In the genomic region with DNA sequence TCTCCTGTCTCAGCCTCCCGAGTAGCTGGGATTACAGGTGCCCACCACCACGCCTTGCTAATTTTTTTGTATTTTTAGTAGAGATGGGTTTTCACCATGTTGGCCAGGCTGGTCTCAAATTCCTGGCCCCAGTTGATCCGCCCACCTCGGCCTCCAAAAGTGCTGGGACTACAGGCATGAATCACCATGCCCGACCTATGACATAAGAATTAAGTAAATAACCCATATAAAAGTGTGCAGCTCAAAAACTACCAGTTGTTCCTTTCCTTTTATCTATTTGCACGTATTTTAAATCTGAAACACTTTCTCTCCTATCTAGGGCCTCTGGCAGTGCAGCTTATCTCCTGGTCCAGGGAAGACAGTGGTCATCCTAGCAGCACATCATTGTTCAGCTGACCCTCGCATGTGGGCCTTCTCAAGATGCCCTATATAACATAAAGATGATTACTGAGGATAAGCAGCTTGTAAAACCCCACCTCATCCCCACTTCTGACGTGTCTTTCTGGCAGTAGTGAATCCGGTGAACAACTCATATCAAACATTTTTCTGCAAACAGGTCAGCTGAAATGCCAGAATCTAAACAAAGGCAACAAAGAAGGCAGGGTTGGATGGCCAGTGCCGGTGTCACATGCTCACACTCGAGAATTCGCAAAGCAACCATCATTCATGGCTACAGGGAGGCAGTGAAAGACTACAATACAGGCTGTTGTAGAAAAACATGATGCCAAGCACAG, we compare ENCODE assay signal across 10 cellular contexts. TPM values are rescaled to one million over a fixed set of nuclear protein-coding genes. Genes with fewer than 3 reads are reported as not detected.
A peak's percentile ranks its signal among the peaks of the same experiment; 100 is the strongest.
DNase-seq lines count a peak whose midpoint lies in the region; ATAC-seq and TF ChIP-seq lines count a peak whose summit lies in the region.
"Had no signal": no experiment of that assay in that cellular context is flagged by ENCODE, and none has a peak within 500 bp of the region (broad histone marks: within the 10 kb centered on the region; RNA-seq: fewer than 3 reads in every experiment).

No MANE protein-coding gene starts in this region.

- no peaks in the 10 kb centered on the region for H3K27me3 Mint-ChIP-seq in H9 (ENCODE audit: low read depth)

- H3K14ac ChIP-seq in H9 (ENCODE audit: insufficient read depth, low read length), result no peak overlapping the region

- H3K23me2 ChIP-seq in H9 (ENCODE audit: insufficient read length, low read depth, low read length, poor library complexity, severe bottlenecking), result no peaks in the 10 kb centered on the region

- no peaks in the 10 kb centered on the region for H3K79me2 ChIP-seq in MM.1S (ENCODE audit: low read length)
- H3K79me2 ChIP-seq in H9 (ENCODE audit: insufficient read depth, low read length), result no peaks in the 10 kb centered on the region
- no peaks in the 10 kb centered on the region for H3K79me2 ChIP-seq in hepatocyte

- no peaks in the 10 kb centered on the region for H3F3A ChIP-seq in MM.1S (ENCODE audit: insufficient read depth, low read length)

- H3K27ac Mint-ChIP-seq in H9, result peak overlapping the region in 1 of 3 experiments; percentile 1; a peak in 1 of 7 replicates

- H3K56ac ChIP-seq in H9 (ENCODE audit: insufficient read length, low read depth, low read length), result no peak overlapping the region

- H3K4ac ChIP-seq in H9 (ENCODE audit: low read depth, low read length), result no peak overlapping the region

- H3K9me3 Mint-ChIP-seq in H9, result no peaks in the 10 kb centered on the region

- DNase-seq in EL (peak; percentile 87), RWPE2 (ENCODE audit: low spot score) (no peak), epithelial cell of prostate (ENCODE audit: low read depth, low spot score) (no peak), sciatic nerve (ENCODE audit: low spot score) (no peak), MM.1S (no peak), H9 (no peak), NCI-H1048 (lab: John Stamatoyannopoulos, UW) (no peak), hepatocyte (ENCODE audit: low spot score) (no peak)
- DNase-seq: Kasumi-1, NCI-H2171 had no signal

- no peak overlapping the region for H3K18ac ChIP-seq in H9 (ENCODE audit: insufficient read length, low read depth, low read length)

- no peaks in the 10 kb centered on the region for H4K20me1 ChIP-seq in MM.1S (ENCODE audit: insufficient read depth, low read length)
- H4K20me1 ChIP-seq in H9 (ENCODE audit: control insufficient read depth, insufficient read depth, insufficient read length), result no peaks in the 10 kb centered on the region
- H4K20me1 ChIP-seq in hepatocyte (ENCODE audit: insufficient read depth, poor library complexity, severe bottlenecking), result no peaks in the 10 kb centered on the region

- H3K79me1 ChIP-seq in H9 (ENCODE audit: insufficient read depth, low read depth, low read length, poor library complexity, severe bottlenecking), result no peaks in the 10 kb centered on the region

- intact Hi-C loops in sciatic nerve (cut with DNase I), result no loop called here

- no peak overlapping the region for H2BK120ac ChIP-seq in H9 (ENCODE audit: low read depth, low read length, poor library complexity, severe bottlenecking)

- H2AFZ ChIP-seq in MM.1S (ENCODE audit: low read length), result no peak overlapping the region
- H2AFZ ChIP-seq in H9 (ENCODE audit: low read length), result no peak overlapping the region
- no peak overlapping the region for H2AFZ ChIP-seq in hepatocyte

- H3K4me3 Mint-ChIP-seq in H9, result no peak overlapping the region

- no peak overlapping the region for H3K4me3 ChIP-seq in RWPE2 (ENCODE audit: severe bottlenecking)
- no peak overlapping the region for H3K4me3 ChIP-seq in MM.1S (ENCODE audit: low read length)
- no peak overlapping the region for H3K4me3 ChIP-seq in hepatocyte

- H3K23ac ChIP-seq in H9 (ENCODE audit: insufficient read length, low read depth, low read length), result no peak overlapping the region

- TF ChIP-seq CTCF in RWPE2 (IDR thresholded peaks at IDR 0.05; ENCODE audit: poor library complexity, severe bottlenecking) (no peak), MM.1S (IDR thresholded peaks at IDR 0.05; ENCODE audit: low read length) (no peak), H9 (conservative IDR thresholded peaks at IDR 0.05) (no peak), hepatocyte (IDR thresholded peaks at IDR 0.05; ENCODE audit: poor library complexity) (no peak)

- no peak overlapping the region for H2BK12ac ChIP-seq in H9 (ENCODE audit: insufficient read length, low read depth, low read length)

- H2BK15ac ChIP-seq in H9 (ENCODE audit: low read depth, low read length), result no peak overlapping the region

- H3K9ac ChIP-seq in MM.1S (ENCODE audit: low read length) (no peak overlapping the region), H9 (ENCODE audit: extremely low read depth, insufficient read length, low read length) (no peak overlapping the region)

- H3K4me1 Mint-ChIP-seq in H9, result peaks cover 5 to 28% of the 10 kb centered on the region in 2 experiments

- H4K5ac ChIP-seq in H9 (ENCODE audit: insufficient read length, low read depth, low read length), result no peak overlapping the region

- no peak overlapping the region for H4K8ac ChIP-seq in H9 (replicated peaks; ENCODE audit: insufficient read length, low read depth, low read length)

- no peaks in the 10 kb centered on the region for H3K9me2 ChIP-seq in MM.1S (replicated peaks; ENCODE audit: insufficient read depth, low read length)
- H3K9me2 ChIP-seq in hepatocyte (replicated peaks; ENCODE audit: insufficient read depth), result no peaks in the 10 kb centered on the region

- peaks cover 21% of the 10 kb centered on the region for H3K4me1 ChIP-seq in RWPE2 (ENCODE audit: insufficient read depth, poor library complexity, severe bottlenecking)
- no peaks in the 10 kb centered on the region for H3K4me1 ChIP-seq in MM.1S (ENCODE audit: low read length)
- no peaks in the 10 kb centered on the region; the same call in 1 of the 2 replicates for H3K4me1 ChIP-seq in H9 (ENCODE audit: insufficient read depth, low read length)
- H3K4me1 ChIP-seq in hepatocyte (ENCODE audit: insufficient read depth), result no peaks in the 10 kb centered on the region

- no peaks in the 10 kb centered on the region for H3K9me3 ChIP-seq in RWPE2 (ENCODE audit: severe bottlenecking)
- H3K9me3 ChIP-seq in MM.1S (replicated peaks; ENCODE audit: insufficient read depth, low read length), result no peaks in the 10 kb centered on the region
- no peaks in the 10 kb centered on the region for H3K9me3 ChIP-seq in H9 (ENCODE audit: control insufficient read depth, low read depth, low read length)
- no peaks in the 10 kb centered on the region for H3K9me3 ChIP-seq in hepatocyte (ENCODE audit: low read depth)

- WGBS in H9 (ENCODE audit: extremely low coverage, insufficient read length, low lambda C conversion rate), result no CpG with 5 or more reads among the region's 12 CpGs
- WGBS in hepatocyte (ENCODE audit: low lambda C conversion rate, missing lambda C conversion rate), result 84% methylated on average over 12 of the region's 12 CpGs

- no peak overlapping the region for H3T11ph ChIP-seq in H9 (ENCODE audit: low read length)

- no peak overlapping the region for H2BK20ac ChIP-seq in H9 (ENCODE audit: low read depth, low read length, poor library complexity, severe bottlenecking)

- H3K36me3 ChIP-seq in RWPE2 (ENCODE audit: low read depth) (no peaks in the 10 kb centered on the region), MM.1S (replicated peaks; ENCODE audit: insufficient read depth, low read length) (no peaks in the 10 kb centered on the region), hepatocyte (replicated peaks; ENCODE audit: insufficient read depth, low read depth) (no peaks in the 10 kb centered on the region)

- H3K4me2 ChIP-seq in MM.1S (ENCODE audit: low read depth, low read length) (no peak overlapping the region), H9 (ENCODE audit: insufficient read depth, insufficient read length, low read length) (no peak overlapping the region), hepatocyte (no peak overlapping the region)

- H4K91ac ChIP-seq in H9 (ENCODE audit: insufficient read length, low read depth, low read length), result no peak overlapping the region

- H3K27ac ChIP-seq in RWPE2 (ENCODE audit: poor library complexity, severe bottlenecking) (peak overlapping the region; percentile 71), epithelial cell of prostate (peak overlapping the region; percentile 34), MM.1S (ENCODE audit: low read length) (no peak overlapping the region), H9 (ENCODE audit: insufficient read length, low read depth, low read length) (no peak overlapping the region), hepatocyte (no peak overlapping the region)

- H3K36me3 Mint-ChIP-seq in H9 (ENCODE audit: insufficient read depth in 1 of 3, low read depth in 3 of 3), result no peaks in the 10 kb centered on the region

- no peaks in the 10 kb centered on the region for H3K27me3 ChIP-seq in RWPE2 (ENCODE audit: insufficient read depth, poor library complexity, severe bottlenecking)
- no peaks in the 10 kb centered on the region for H3K27me3 ChIP-seq in MM.1S (replicated peaks; ENCODE audit: insufficient read depth, low read length)
- no peaks in the 10 kb centered on the region for H3K27me3 ChIP-seq in H9 (ENCODE audit: insufficient read depth, low read length)
- no peaks in the 10 kb centered on the region for H3K27me3 ChIP-seq in hepatocyte

- ATAC-seq in RWPE2 (ENCODE audit: low read depth), result peak; percentile 86
- peak; percentile 57 for ATAC-seq in sciatic nerve

- no peak overlapping the region for H2AK5ac ChIP-seq in H9 (ENCODE audit: insufficient read length, low read length)

- H2BK5ac ChIP-seq in H9 (ENCODE audit: insufficient read length, low read length), result no peak overlapping the region

RNA-seq across cellular contexts. Expression of gene KCNIP2, which starts 36.0 kb away (rescaled TPM):
- total RNA-seq in sciatic nerve (18.9 TPM), H9 (2021) (2.6 and 3.0 TPM in 2 replicates), hepatocyte (0.36 and 0.87 TPM in 2 replicates)
- polyA plus RNA-seq in hepatocyte, result 0.96 and 1.0 TPM in 2 replicates

Comparison
In these comparisons a context has a peak if more than half of its experiments do, and no peak if none do; other contexts are left out.
1. H3K27ac ChIP-seq: peak in RWPE2 (single experiment) and epithelial cell of prostate (single experiment); none in MM.1S (single experiment), H9 (single experiment) and hepatocyte (single experiment).